Comparison of ENCODE assay signal across 38 cellular contexts in the genomic region with DNA sequence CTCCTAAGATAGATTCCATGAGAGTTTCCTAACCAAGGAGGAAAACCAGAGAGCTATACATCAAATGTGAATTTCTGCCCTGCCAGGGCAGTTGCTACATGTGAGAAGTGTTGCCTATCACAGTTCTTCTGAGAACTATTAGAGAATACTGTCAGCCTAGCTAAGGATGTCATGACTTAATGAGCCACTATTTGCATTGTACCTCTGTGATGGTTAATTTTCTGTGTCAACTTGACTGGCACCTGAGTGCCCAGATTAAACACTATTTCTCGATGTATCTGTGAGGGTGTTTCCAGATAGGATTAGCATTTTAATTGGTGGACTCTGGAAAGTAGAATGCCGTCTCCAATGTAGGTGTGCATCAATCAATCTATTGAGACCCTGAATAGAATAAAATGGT. TPM values are rescaled to one million over a fixed set of nuclear protein-coding genes. Genes with fewer than 3 reads are reported as not detected.
"Had no signal": no experiment of that assay in that cellular context is flagged by ENCODE, and none has a peak within 500 bp of the region (broad histone marks: within the 10 kb centered on the region; RNA-seq: fewer than 3 reads in every experiment).

No MANE protein-coding gene starts in this region.

- H3K27me3 ChIP-seq: MG63 had no signal

- H3K9ac ChIP-seq: KMS-11 had no signal

- H3K4me2 ChIP-seq: KMS-11 had no signal

- H3K4me3 ChIP-seq: MG63 had no signal

- H3K27ac ChIP-seq: KMS-11 had no signal

- H3K36me3 ChIP-seq: MG63 had no signal

- DNase-seq: Karpas-422, Kasumi-1, MG63, MM.1S, MV-4-11, NCI-H1048, NCI-H1092, NCI-H1092 treated with DMSO at 0.1 percent for 48 hours, NCI-H1105, NCI-H1105 treated with DMSO at 0.1 percent for 48 hours, NCI-H1417, NCI-H1417 treated with DMSO at 0.1 percent for 48 hours, NCI-H1436, NCI-H1436 treated with DMSO at 0.1 percent for 48 hours, NCI-H146, NCI-H1694, NCI-H1694 treated with DMSO at 0.1 percent for 48 hours, NCI-H187, NCI-H187 treated with DMSO at 0.1 percent for 48 hours, NCI-H1930, NCI-H2029, NCI-H2029 treated with DMSO at 0.1 percent for 48 hours, NCI-H2081, NCI-H2081 treated with DMSO at 0.1 percent for 48 hours, NCI-H2107, NCI-H2171, NCI-H2171 treated with DMSO at 0.1 percent for 48 hours, NCI-H2227 treated with DMSO at 0.1 percent for 48 hours, NCI-H226, NCI-H345, NCI-H446, NCI-H446 treated with DMSO at 0.1 percent for 48 hours, NCI-H510A had no signal

RNA-seq across cellular contexts. Expression of a gene that starts 1.7 kb away (rescaled TPM):
- total RNA-seq: LHCN-M2, MCF 10A, NCI-H460 had no signal

RNA-seq across cellular contexts. Expression of a gene that starts 10.6 kb away (rescaled TPM):
- total RNA-seq: LHCN-M2, M059J, MCF 10A, NCI-H460 had no signal

RNA-seq across cellular contexts. Expression of a gene that starts 22.6 kb away (rescaled TPM):
- total RNA-seq: LHCN-M2, M059J, MCF 10A, NCI-H460 had no signal
